In the genomic region with DNA sequence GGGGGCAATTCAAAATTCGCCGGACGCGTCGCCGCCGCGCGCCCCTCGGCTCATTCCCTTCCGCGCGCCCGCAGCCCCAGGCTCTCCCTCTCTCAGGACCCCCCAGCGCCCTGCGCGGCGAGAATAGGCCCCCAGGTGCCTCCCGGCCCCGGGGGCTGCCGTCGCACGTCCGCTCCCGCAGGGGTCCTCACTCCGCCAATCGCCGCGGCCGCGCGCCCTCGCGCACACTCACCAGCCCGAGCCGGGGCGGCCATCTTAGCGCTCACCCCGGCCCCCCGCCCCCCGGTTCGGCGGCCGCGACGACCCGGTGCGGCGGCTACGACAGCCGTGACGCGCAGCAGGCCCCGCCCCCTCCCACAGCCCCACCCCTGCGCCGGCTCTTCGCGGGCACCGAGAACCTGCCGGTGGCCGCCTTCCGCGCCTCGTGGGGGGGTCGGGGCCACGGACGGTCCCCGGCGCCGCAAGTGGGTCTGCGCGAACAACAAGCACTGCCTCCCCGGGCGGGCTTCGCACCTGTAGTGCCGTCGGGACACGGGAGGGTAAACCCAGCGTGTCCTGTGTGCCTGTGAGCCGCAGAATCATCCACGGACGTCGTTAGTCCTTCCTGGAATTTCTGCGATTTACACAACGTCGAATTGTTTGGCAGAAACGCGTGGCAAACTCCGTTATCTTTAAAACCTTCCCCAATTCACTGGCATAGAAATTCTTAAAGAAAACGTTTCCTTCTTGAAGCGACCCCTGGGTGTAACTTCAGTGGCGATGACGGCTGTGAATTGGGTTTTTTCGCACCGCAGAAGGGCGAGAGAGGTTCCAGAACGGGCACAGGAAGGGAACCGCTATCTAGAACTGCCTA, we compare ENCODE assay signal across 8 cellular contexts. TPM values are rescaled to one million over a fixed set of nuclear protein-coding genes. Genes with fewer than 3 reads are reported as not detected.
DNase-seq lines count a peak whose midpoint lies in the region; ATAC-seq, FAIRE-seq and TF ChIP-seq lines count a peak whose summit lies in the region.

No MANE protein-coding gene starts in this region.

- no peaks in the 10 kb centered on the region for H3K36me3 ChIP-seq in H7 (replicated peaks; ENCODE audit: control insufficient read depth, insufficient read depth, low read length)
- H3K36me3 ChIP-seq in astrocyte (ENCODE audit: insufficient read depth, low read length): no peaks in the 10 kb centered on the region
- H3K36me3 ChIP-seq in iPS-15b (ENCODE audit: control insufficient read depth, insufficient read depth, low read length): no peaks in the 10 kb centered on the region
- no peaks in the 10 kb centered on the region for H3K36me3 ChIP-seq in skeletal muscle satellite cell (ENCODE audit: insufficient read depth, low read length)

- TF ChIP-seq CTCF in astrocyte (IDR thresholded peaks at IDR 0.05; ENCODE audit: insufficient read depth, low read depth, low read length): no peak

- peaks cover 21% of the 10 kb centered on the region for H3K4me1 Mint-ChIP-seq in astrocyte (ENCODE audit: low read depth, unreplicated experiment)

- H3K36me3 Mint-ChIP-seq in astrocyte (ENCODE audit: low read depth, unreplicated experiment): no peaks in the 10 kb centered on the region

- H3K4me3 Mint-ChIP-seq in astrocyte (ENCODE audit: unreplicated experiment): peak overlapping the region; percentile 88

- H3K27me3 ChIP-seq in H7 (ENCODE audit: control insufficient read depth, insufficient read depth, low read length) (no peaks in the 10 kb centered on the region), astrocyte (ENCODE audit: insufficient read depth, low read length) (peaks cover 23% of the 10 kb centered on the region), iPS-15b (ENCODE audit: control insufficient read depth, insufficient read depth, low read length) (no peaks in the 10 kb centered on the region), skeletal muscle satellite cell (ENCODE audit: control insufficient read depth, insufficient read depth, low read length) (peaks cover 62% of the 10 kb centered on the region)

- H3K4me3 ChIP-seq in H7 (ENCODE audit: insufficient read depth, low read depth, low read length): peak overlapping the region; percentile 96
- H3K4me3 ChIP-seq in astrocyte (ENCODE audit: insufficient read depth, low read depth, low read length): peak overlapping the region; percentile 58
- peak overlapping the region; percentile 76 for H3K4me3 ChIP-seq in iPS-15b (ENCODE audit: low read depth, low read length)
- peak overlapping the region; percentile 68 for H3K4me3 ChIP-seq in skeletal muscle satellite cell (ENCODE audit: low read length)

- ATAC-seq in HG02870 (IDR thresholded peaks at IDR 0.05; ENCODE audit: unreplicated experiment): no peak
- no peak for ATAC-seq in HG03342 (IDR thresholded peaks at IDR 0.05; ENCODE audit: unreplicated experiment)

- H3K27me3 Mint-ChIP-seq in astrocyte (ENCODE audit: low read depth, unreplicated experiment): no peaks in the 10 kb centered on the region

- peak; percentile 95 for DNase-seq in H7
- peak; percentile 45 to 78 (median 57) for DNase-seq in T-helper 2 cell
- no peak for DNase-seq in astrocyte (ENCODE audit: low read depth)
- no peak for DNase-seq in NCI-H1436 treated with DMSO at 0.1 percent for 48 hours (lab: John Stamatoyannopoulos, UW)

- H3K4me2 ChIP-seq in astrocyte (ENCODE audit: low read length) (peak overlapping the region; percentile 82), skeletal muscle satellite cell (ENCODE audit: low read length) (peak overlapping the region; percentile 75)

- H3K9ac ChIP-seq in astrocyte (ENCODE audit: low read length) (peak overlapping the region; percentile 69), iPS-15b (ENCODE audit: low read depth, low read length) (peak overlapping the region; percentile 84), skeletal muscle satellite cell (ENCODE audit: low read depth, low read length) (no peak overlapping the region)

- H2AFZ ChIP-seq in astrocyte (ENCODE audit: low read depth, low read length): peak overlapping the region; percentile 90

- no peaks in the 10 kb centered on the region for H3K4me1 ChIP-seq in astrocyte (ENCODE audit: insufficient read depth, low read length)
- H3K4me1 ChIP-seq in iPS-15b (ENCODE audit: control insufficient read depth, insufficient read depth, low read length): peaks cover 9% of the 10 kb centered on the region
- H3K4me1 ChIP-seq in skeletal muscle satellite cell (ENCODE audit: control insufficient read depth, insufficient read depth, low read length): peaks cover 10% of the 10 kb centered on the region

- H3K27ac ChIP-seq in astrocyte (ENCODE audit: low read depth, low read length): no peak overlapping the region

- H3K79me2 ChIP-seq in astrocyte (ENCODE audit: insufficient read depth, low read length): no peaks in the 10 kb centered on the region

- peaks cover 7% of the 10 kb centered on the region for H3K9me3 ChIP-seq in astrocyte (ENCODE audit: insufficient read depth, low read depth, low read length)
- no peaks in the 10 kb centered on the region for H3K9me3 ChIP-seq in iPS-15b (ENCODE audit: control insufficient read depth, insufficient read depth, low read length)
- peaks cover 9% of the 10 kb centered on the region for H3K9me3 ChIP-seq in skeletal muscle satellite cell (replicated peaks; ENCODE audit: low read length)

- FAIRE-seq in astrocyte (lab: Jason Lieb, UNC): no peak

- peak overlapping the region; percentile 56 for H3K27ac Mint-ChIP-seq in astrocyte (ENCODE audit: unreplicated experiment)

- H4K20me1 ChIP-seq in astrocyte (ENCODE audit: insufficient read depth, low read length): no peaks in the 10 kb centered on the region

- H3K9me3 Mint-ChIP-seq in astrocyte (ENCODE audit: unreplicated experiment): peaks cover 4% of the 10 kb centered on the region

RNA-seq across cellular contexts. Expression of a gene that starts 2.5 kb away (rescaled TPM):
- total RNA-seq in H7 (2014; rRNA removed; shearing (Covaris generic)): 102 and 142 TPM in 2 replicates
- 4.3 and 5.4 TPM in 2 replicates for total RNA-seq in astrocyte
- 1.0 TPM in 1 of 2 replicates, not detected in the other for total RNA-seq in skeletal muscle satellite cell (2012; rRNA removed)

Comparison
In these comparisons a context has a peak if more than half of its experiments do, and no peak if none do; other contexts are left out.
1. DNase-seq: peak in H7 (single experiment) and T-helper 2 cell (5 of 5); none in astrocyte (single experiment) and NCI-H1436 treated with DMSO at 0.1 percent for 48 hours (single experiment).
2. RNA of a gene that starts 2.5 kb away (total RNA-seq): 102 to 142 TPM in H7; 4.3 to 5.4 TPM in astrocyte; every median in the first group is over 10 times any median in the second.
3. Peak in every context shown above with its lines, with median percentiles within 50 percentile points of each other: H3K4me3 ChIP-seq.